In genomic region chrX:55452825-55453124, GRCh38 we compare ENCODE assay signal across 8 cellular contexts. TPM values are rescaled to one million over a fixed set of nuclear protein-coding genes. Genes with fewer than 3 reads are reported as not detected.
DNase-seq lines count a peak whose midpoint lies in the region.

No MANE protein-coding gene starts in this region.

- DNase-seq in DMS 273 (lab: John Stamatoyannopoulos, UW; ENCODE audit: unreplicated experiment) = peak; percentile 23
- no peak for DNase-seq in DMS 273 treated with DMSO at 0.1 percent for 48 hours (lab: John Stamatoyannopoulos, UW)
- DNase-seq in activated CD4-positive, alpha-beta memory T cell treated with anti-CD3 and anti-CD28 coated beads, Interleukin-2, amount 10 ng/mL, durations not matched to agents 7 days and 5 days = no peak
- no peak for DNase-seq in islet precursor cell
- DNase-seq in cortex of kidney (lab: John Stamatoyannopoulos, UW) = no peak
- no peak for DNase-seq in stimulated activated naive CD4-positive, alpha-beta T cell (lab: John Stamatoyannopoulos, UW)

- H3K4me1 Mint-ChIP-seq in activated CD4-positive, alpha-beta memory T cell treated with anti-CD3 and anti-CD28 coated beads, Interleukin-2, amount 10 ng/mL, durations not matched to agents 7 days and 5 days = peaks cover 22% of the 10 kb centered on the region
- H3K4me1 Mint-ChIP-seq in stimulated activated naive CD8-positive, alpha-beta T cell treated with anti-CD3 and anti-CD28 coated beads, Interleukin-15, Interleukin-2, amounts not matched to agents 100 ng/mL and 50 ng/mL, for 24 hours (ENCODE audit: low read depth) = peaks cover 9% of the 10 kb centered on the region

- H3K9ac ChIP-seq in iPS-15b (ENCODE audit: low read depth, low read length) = no peak overlapping the region

- no peaks in the 10 kb centered on the region for H3K36me3 Mint-ChIP-seq in activated CD4-positive, alpha-beta memory T cell treated with anti-CD3 and anti-CD28 coated beads, Interleukin-2, amount 10 ng/mL, durations not matched to agents 7 days and 5 days (ENCODE audit: low read depth)
- no peaks in the 10 kb centered on the region for H3K36me3 Mint-ChIP-seq in stimulated activated naive CD8-positive, alpha-beta T cell treated with anti-CD3 and anti-CD28 coated beads, Interleukin-15, Interleukin-2, amounts not matched to agents 100 ng/mL and 50 ng/mL, for 24 hours (ENCODE audit: low read depth)

- H3K4me3 Mint-ChIP-seq in activated CD4-positive, alpha-beta memory T cell treated with anti-CD3 and anti-CD28 coated beads, Interleukin-2, amount 10 ng/mL, durations not matched to agents 7 days and 5 days = peak overlapping the region; percentile 94
- H3K4me3 Mint-ChIP-seq in stimulated activated naive CD8-positive, alpha-beta T cell treated with anti-CD3 and anti-CD28 coated beads, Interleukin-15, Interleukin-2, amounts not matched to agents 100 ng/mL and 50 ng/mL, for 24 hours = peak overlapping the region; percentile 93

- H3K36me3 ChIP-seq in iPS-15b (ENCODE audit: control insufficient read depth, insufficient read depth, low read length) = no peaks in the 10 kb centered on the region

- peak overlapping the region; percentile 85 for H3K27ac Mint-ChIP-seq in activated CD4-positive, alpha-beta memory T cell treated with anti-CD3 and anti-CD28 coated beads, Interleukin-2, amount 10 ng/mL, durations not matched to agents 7 days and 5 days
- peak overlapping the region; percentile 88 for H3K27ac Mint-ChIP-seq in stimulated activated naive CD8-positive, alpha-beta T cell treated with anti-CD3 and anti-CD28 coated beads, Interleukin-15, Interleukin-2, amounts not matched to agents 100 ng/mL and 50 ng/mL, for 24 hours

- H3K27me3 ChIP-seq in iPS-15b (ENCODE audit: control insufficient read depth, insufficient read depth, low read length) = no peaks in the 10 kb centered on the region

- H3K4me1 ChIP-seq in iPS-15b (ENCODE audit: control insufficient read depth, insufficient read depth, low read length) = no peaks in the 10 kb centered on the region

- CTCF ChIA-PET in activated CD4-positive, alpha-beta memory T cell treated with anti-CD3 and anti-CD28 coated beads, Interleukin-2, amount 10 ng/mL, durations not matched to agents 7 days and 5 days (lab: Charles Lee) = interaction anchor here (1.0 to 2.2 kb wide), 2 partner anchors 36 to 265 kb away, joined by 4 to 10 read pairs; partner anchors contain the start of genes RRAGB and USP51

- no peaks in the 10 kb centered on the region for H3K27me3 Mint-ChIP-seq in activated CD4-positive, alpha-beta memory T cell treated with anti-CD3 and anti-CD28 coated beads, Interleukin-2, amount 10 ng/mL, durations not matched to agents 7 days and 5 days
- H3K27me3 Mint-ChIP-seq in stimulated activated naive CD8-positive, alpha-beta T cell treated with anti-CD3 and anti-CD28 coated beads, Interleukin-15, Interleukin-2, amounts not matched to agents 100 ng/mL and 50 ng/mL, for 24 hours = no peaks in the 10 kb centered on the region

- H3K9me3 Mint-ChIP-seq in activated CD4-positive, alpha-beta memory T cell treated with anti-CD3 and anti-CD28 coated beads, Interleukin-2, amount 10 ng/mL, durations not matched to agents 7 days and 5 days = no peaks in the 10 kb centered on the region
- H3K9me3 Mint-ChIP-seq in stimulated activated naive CD8-positive, alpha-beta T cell treated with anti-CD3 and anti-CD28 coated beads, Interleukin-15, Interleukin-2, amounts not matched to agents 100 ng/mL and 50 ng/mL, for 24 hours = no peaks in the 10 kb centered on the region

- no peaks in the 10 kb centered on the region for H3K9me3 ChIP-seq in iPS-15b (ENCODE audit: control insufficient read depth, insufficient read depth, low read length)

- POLR2A ChIA-PET in activated CD4-positive, alpha-beta memory T cell treated with anti-CD3 and anti-CD28 coated beads, Interleukin-2, amount 10 ng/mL, durations not matched to agents 7 days and 5 days (lab: Charles Lee) = interaction anchor here (1.7 kb wide), 1 partner anchor 37 kb away, joined by 28 read pairs; the partner anchor contains the start of gene USP51

- peak overlapping the region; percentile 87 for H3K4me3 ChIP-seq in iPS-15b (ENCODE audit: low read depth, low read length)

RNA-seq across cellular contexts. Expression of gene MAGEH1, which starts 0.8 kb away (rescaled TPM):
- 10 to 100 TPM; 14.3 to 16.1 TPM for total RNA-seq in activated CD4-positive, alpha-beta memory T cell treated with anti-CD3 and anti-CD28 coated beads, Interleukin-2, amount 10 ng/mL, durations not matched to agents 7 days and 5 days

RNA-seq across cellular contexts. Expression of gene USP51, which starts 36.9 kb away (rescaled TPM):
- 1 to 10 TPM in 1 of 2 experiments, under 1 TPM in 1; 0.78 to 1.1 TPM for total RNA-seq in activated CD4-positive, alpha-beta memory T cell treated with anti-CD3 and anti-CD28 coated beads, Interleukin-2, amount 10 ng/mL, durations not matched to agents 7 days and 5 days
